ENCODE assay signal across 9 cellular contexts in the genomic region with DNA sequence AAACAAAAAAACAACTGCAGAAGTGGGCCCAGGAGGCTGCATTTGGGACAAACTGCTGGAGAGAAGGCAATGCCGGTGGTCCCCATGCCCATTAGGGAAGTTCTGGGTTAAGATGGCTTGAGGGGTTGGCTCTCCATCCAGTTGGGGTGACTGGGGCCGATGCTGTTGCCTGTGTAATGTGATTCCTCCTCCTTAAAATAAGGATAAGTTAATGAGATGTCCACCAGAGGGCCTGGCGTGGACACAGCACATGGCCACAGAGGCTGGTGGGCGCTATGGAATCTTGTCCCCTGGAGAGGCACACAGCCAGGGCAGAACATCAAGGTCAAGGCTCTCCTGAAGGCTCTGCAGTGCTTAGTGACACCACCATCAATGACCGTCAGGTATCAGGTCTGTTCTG. TPM values are rescaled to one million over a fixed set of nuclear protein-coding genes. Genes with fewer than 3 reads are reported as not detected.
DNase-seq lines count a peak whose midpoint lies in the region; ATAC-seq and TF ChIP-seq lines count a peak whose summit lies in the region.
"Had no signal": no experiment of that assay in that cellular context is flagged by ENCODE, and none has a peak within 500 bp of the region (broad histone marks: within the 10 kb centered on the region; RNA-seq: fewer than 3 reads in every experiment).

No MANE protein-coding gene starts in this region.

- no peak overlapping the region for H2AK5ac ChIP-seq in mesenchymal stem cell (ENCODE audit: low read length, severe bottlenecking)

- no peak overlapping the region for H2BK12ac ChIP-seq in mesenchymal stem cell (ENCODE audit: low read length in 2 of 2)

- intact Hi-C loops in CD4-positive, alpha-beta memory T cell (cut with micrococcal nuclease), result no loop called here

- H3K18ac ChIP-seq in mesenchymal stem cell (ENCODE audit: low read depth in 1 of 2, low read length in 2 of 2), result no peak overlapping the region

- H3K9me3 Mint-ChIP-seq in CD4-positive, alpha-beta memory T cell, result no peaks in the 10 kb centered on the region
- H3K9me3 Mint-ChIP-seq in activated naive CD8-positive, alpha-beta T cell treated with anti-CD3 and anti-CD28 coated beads, Interleukin-2, amount 10 ng/mL, durations not matched to agents 7 days and 5 days, result no peaks in the 10 kb centered on the region

- no peak for ATAC-seq in activated naive CD8-positive, alpha-beta T cell treated with anti-CD3 and anti-CD28 coated beads, Interleukin-2, amount 10 ng/mL, durations not matched to agents 7 days and 5 days (ENCODE audit: low read depth)
- no peak for ATAC-seq in HG02970 (IDR thresholded peaks at IDR 0.05; ENCODE audit: low FRiP score, unreplicated experiment)

- no peak for DNase-seq in CD4-positive, alpha-beta memory T cell
- no peak for DNase-seq in activated naive CD8-positive, alpha-beta T cell treated with anti-CD3 and anti-CD28 coated beads, Interleukin-2, amount 10 ng/mL, durations not matched to agents 7 days and 5 days
- DNase-seq in mesenchymal stem cell, result peak; percentile 26
- DNase-seq in retina, result no peak
- DNase-seq in NCI-H1436 treated with DMSO at 0.1 percent for 48 hours (lab: John Stamatoyannopoulos, UW), result no peak
- no peak for DNase-seq in mesenteric fat pad (ENCODE audit: low spot score)

- no peak overlapping the region for H4K8ac ChIP-seq in mesenchymal stem cell (ENCODE audit: low read length)

- H3K4me3 Mint-ChIP-seq in CD4-positive, alpha-beta memory T cell, result peak overlapping the region; percentile 31 to 88 (median 76)
- peak overlapping the region; percentile 81 for H3K4me3 Mint-ChIP-seq in activated naive CD8-positive, alpha-beta T cell treated with anti-CD3 and anti-CD28 coated beads, Interleukin-2, amount 10 ng/mL, durations not matched to agents 7 days and 5 days

- H3K36me3 ChIP-seq in CD4-positive, alpha-beta memory T cell (ENCODE audit: insufficient read depth, low read length), result no peaks in the 10 kb centered on the region
- H3K36me3 ChIP-seq in HEK293 (ENCODE audit: control insufficient read depth in 2 of 2, insufficient read depth in 1 of 2, low read length in 2 of 2), result no peaks in the 10 kb centered on the region
- H3K36me3 ChIP-seq in mesenchymal stem cell (ENCODE audit: control insufficient read depth in 1 of 2, insufficient read depth in 2 of 2, low read depth in 1 of 2, low read length in 2 of 2), result no peaks in the 10 kb centered on the region

- H3K23ac ChIP-seq in mesenchymal stem cell (ENCODE audit: low read length in 2 of 2), result no peak overlapping the region

- H3K4me1 ChIP-seq in CD4-positive, alpha-beta memory T cell (ENCODE audit: insufficient read depth, low read length), result peaks cover 24% of the 10 kb centered on the region
- no peaks in the 10 kb centered on the region; the same call in 1 of the 2 replicates for H3K4me1 ChIP-seq in HEK293 (ENCODE audit: control insufficient read depth, insufficient read depth, low read length)
- peaks cover 13% of the 10 kb centered on the region for H3K4me1 ChIP-seq in mesenchymal stem cell (ENCODE audit: control insufficient read depth, insufficient read depth, low read depth, low read length)

- CTCF ChIA-PET in CD4-positive, alpha-beta memory T cell (lab: Charles Lee; ENCODE audit: partially characterized antibody), result interaction anchor here (1.0 kb wide), 1 partner anchor 20 kb away, joined by 5 read pairs; no protein-coding TSS in a partner anchor
- CTCF ChIA-PET in HEK293 (lab: Yijun Ruan, JAX), result no interaction called here

- H2BK120ac ChIP-seq in mesenchymal stem cell (ENCODE audit: low read depth, low read length), result no peak overlapping the region

- 60% methylated on average over 5 of the region's 5 CpGs for WGBS in mesenchymal stem cell

- no peak overlapping the region for H2BK15ac ChIP-seq in mesenchymal stem cell (ENCODE audit: low read depth, poor library complexity, severe bottlenecking)

- H3K27me3 Mint-ChIP-seq in CD4-positive, alpha-beta memory T cell, result peaks cover 6 to 11% of the 10 kb centered on the region in 2 donors
- H3K27me3 Mint-ChIP-seq in activated naive CD8-positive, alpha-beta T cell treated with anti-CD3 and anti-CD28 coated beads, Interleukin-2, amount 10 ng/mL, durations not matched to agents 7 days and 5 days, result peaks cover 27% of the 10 kb centered on the region

- no peak overlapping the region for H3K4ac ChIP-seq in mesenchymal stem cell (ENCODE audit: low read depth in 1 of 2, low read length in 2 of 2)

- no peaks in the 10 kb centered on the region for H3K9me3 ChIP-seq in CD4-positive, alpha-beta memory T cell (ENCODE audit: control insufficient read depth in 1 of 2, low read length in 2 of 2)
- H3K9me3 ChIP-seq in HEK293 (ENCODE audit: control insufficient read depth, insufficient read depth, low read depth, low read length) (no peaks in the 10 kb centered on the region), mesenchymal stem cell (ENCODE audit: control insufficient read depth, low read length) (no peaks in the 10 kb centered on the region)

- H3K4me3 ChIP-seq in CD4-positive, alpha-beta memory T cell (ENCODE audit: low read length in 2 of 2), result no peak overlapping the region
- H3K4me3 ChIP-seq in HEK293 (ENCODE audit: low read depth, low read length) (no peak overlapping the region), mesenchymal stem cell (ENCODE audit: insufficient read depth in 1 of 2, low read depth in 1 of 2, low read length in 2 of 2) (no peak overlapping the region)

- H3K79me1 ChIP-seq in mesenchymal stem cell (replicated peaks; ENCODE audit: low read length, poor library complexity, severe bottlenecking), result no peaks in the 10 kb centered on the region

- no peak overlapping the region for H3K14ac ChIP-seq in mesenchymal stem cell (ENCODE audit: low read length in 2 of 2)

- POLR2A ChIA-PET in CD4-positive, alpha-beta memory T cell (lab: Charles Lee; ENCODE audit: partially characterized antibody), result no interaction called here
- POLR2A ChIA-PET in HEK293 (lab: Yijun Ruan, JAX), result no interaction called here
- POLR2A ChIA-PET in activated naive CD8-positive, alpha-beta T cell treated with anti-CD3 and anti-CD28 coated beads, Interleukin-2, amount 10 ng/mL, durations not matched to agents 7 days and 5 days (lab: Charles Lee), result interaction anchor here (3.6 kb wide), 1 partner anchor 36 kb away, joined by 52 read pairs; no protein-coding TSS in a partner anchor

- H2AFZ ChIP-seq in mesenchymal stem cell (ENCODE audit: low read depth, low read length), result no peak overlapping the region

- H3K9ac ChIP-seq in mesenchymal stem cell (ENCODE audit: low read length), result no peak overlapping the region

- no peaks in the 10 kb centered on the region for H3K27me3 ChIP-seq in CD4-positive, alpha-beta memory T cell (ENCODE audit: insufficient read depth, low read length)
- peaks cover 79 to 82% of the 10 kb centered on the region in 2 experiments for H3K27me3 ChIP-seq in mesenchymal stem cell (ENCODE audit: control insufficient read depth in 1 of 2, insufficient read depth in 1 of 2, low read length in 2 of 2)

- H3K4me1 Mint-ChIP-seq in CD4-positive, alpha-beta memory T cell, result peaks cover 5 to 34% (median 18%) of the 10 kb centered on the region in 4 donors
- H3K4me1 Mint-ChIP-seq in activated naive CD8-positive, alpha-beta T cell treated with anti-CD3 and anti-CD28 coated beads, Interleukin-2, amount 10 ng/mL, durations not matched to agents 7 days and 5 days, result peaks cover 23% of the 10 kb centered on the region

- H2BK5ac ChIP-seq in mesenchymal stem cell (ENCODE audit: low read depth, low read length, poor library complexity, severe bottlenecking), result no peak overlapping the region

- H3K36me3 Mint-ChIP-seq in CD4-positive, alpha-beta memory T cell, result peaks cover 0 to 3% of the 10 kb centered on the region in 2 donors
- H3K36me3 Mint-ChIP-seq in activated naive CD8-positive, alpha-beta T cell treated with anti-CD3 and anti-CD28 coated beads, Interleukin-2, amount 10 ng/mL, durations not matched to agents 7 days and 5 days, result no peaks in the 10 kb centered on the region

- H4K91ac ChIP-seq in mesenchymal stem cell (ENCODE audit: low read length), result no peak overlapping the region

- peak; percentile 43 for TF ChIP-seq CTCF in HEK293 (tag by site-specific recombination; IDR thresholded peaks at IDR 0.05)

- H3K4me2 ChIP-seq in mesenchymal stem cell (ENCODE audit: low read length, poor library complexity, severe bottlenecking), result no peak overlapping the region

- peak overlapping the region in 2 of 7 donors; percentile 17 to 77 for H3K27ac Mint-ChIP-seq in CD4-positive, alpha-beta memory T cell
- no peak overlapping the region for H3K27ac Mint-ChIP-seq in activated naive CD8-positive, alpha-beta T cell treated with anti-CD3 and anti-CD28 coated beads, Interleukin-2, amount 10 ng/mL, durations not matched to agents 7 days and 5 days

- H3K27ac ChIP-seq in CD4-positive, alpha-beta memory T cell (ENCODE audit: low read depth, low read length), result no peak overlapping the region
- H3K27ac ChIP-seq in HEK293 (ENCODE audit: extremely low read depth, low read depth, low read length) (no peak overlapping the region), mesenchymal stem cell (ENCODE audit: low read length, poor library complexity, severe bottlenecking) (no peak overlapping the region)
- H3K27ac ChIP-seq: SK-N-MC had no signal

TF ChIP-seq in HEK293, 187 proteins besides CTCF, POLR2A, EP300 and RAD21 (continues in another document):
- TF ChIP-seq ZBTB26 (tag by site-specific recombination; optimal IDR thresholded peaks at IDR 0.05) (no peak), ZNF24 (tag by site-specific recombination; IDR thresholded peaks at IDR 0.05) (no peak), ZNF664 (tag by site-specific recombination; IDR thresholded peaks at IDR 0.05) (no peak), ZNF169 (tag by site-specific recombination; IDR thresholded peaks at IDR 0.05) (no peak)

RNA-seq across cellular contexts. Expression of gene TESC, which starts 1.0 kb away (rescaled TPM):
- 1 to 10 TPM in 1 of 2 experiments, under 1 TPM in 1; 0.96 to 1.6 TPM for total RNA-seq in CD4-positive, alpha-beta memory T cell
- 1 to 10 TPM; 6.6 to 9.6 TPM for polyA plus RNA-seq in CD4-positive, alpha-beta memory T cell
- total RNA-seq in activated naive CD8-positive, alpha-beta T cell treated with anti-CD3 and anti-CD28 coated beads, Interleukin-2, amount 10 ng/mL, durations not matched to agents 7 days and 5 days, result 10 to 100 TPM; 47.0 to 57.2 TPM
- 0.19 TPM for polyA plus RNA-seq in mesenchymal stem cell (2013, experiment 1 of 2)
- polyA plus RNA-seq in mesenchymal stem cell (2013, experiment 2 of 2), result 0.26 TPM
- 3.8 TPM for total RNA-seq in mesenteric fat pad

Comparison
In these comparisons a context has a peak if more than half of its experiments do, and no peak if none do; other contexts are left out.
1. RNA of gene TESC, which starts 1.0 kb away (total RNA-seq): 47.0 to 57.2 TPM in activated naive CD8-positive, alpha-beta T cell treated with anti-CD3 and anti-CD28 coated beads, Interleukin-2, amount 10 ng/mL, durations not matched to agents 7 days and 5 days; 3.8 TPM in mesenteric fat pad (single experiment) and 0.96 to 1.6 TPM in CD4-positive, alpha-beta memory T cell; every median in the first group is over 10 times any median in the second.